26 cellular contexts compared by ENCODE assay signal in the genomic region with DNA sequence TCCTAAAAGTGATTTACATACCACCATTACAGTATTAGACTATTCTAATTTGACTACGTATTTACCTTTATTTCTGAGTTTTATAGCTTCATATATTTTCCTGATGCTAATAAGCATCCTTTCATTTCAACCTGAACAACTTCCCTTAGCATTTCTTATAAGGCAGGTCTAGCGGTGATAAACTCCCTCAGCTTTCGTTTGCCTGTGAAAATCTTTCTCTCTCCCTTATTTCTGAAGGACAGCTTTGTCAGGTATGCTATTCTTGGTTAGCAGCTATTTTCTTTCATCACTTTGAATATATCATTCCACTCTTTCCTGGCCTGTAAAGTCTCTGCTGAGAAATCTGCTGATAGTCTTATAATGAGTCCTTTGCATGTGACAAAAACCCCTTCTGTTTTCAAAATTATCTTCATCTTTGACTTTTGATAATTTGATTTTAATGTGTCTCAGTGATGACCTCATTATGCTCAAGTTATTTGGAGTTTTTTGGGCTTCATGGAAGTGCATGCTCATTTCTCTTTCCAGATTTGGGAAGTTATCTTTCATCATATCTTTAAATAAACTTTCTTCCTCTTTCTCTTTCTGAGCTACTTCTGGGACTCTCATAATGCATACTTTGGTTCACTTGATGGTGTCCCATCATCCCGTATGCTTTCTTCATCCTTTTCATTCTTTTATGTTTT.
"Had no signal": no experiment of that assay in that cellular context is flagged by ENCODE, and none has a peak within 500 bp of the region (broad histone marks: within the 10 kb centered on the region; RNA-seq: fewer than 3 reads in every experiment).

No MANE protein-coding gene starts in this region.

- H3K9me3 ChIP-seq: lower lobe of right lung, pancreas, prostate gland, suprapubic skin, uterus had no signal

- H3K4me3 ChIP-seq: left lung, lower lobe of right lung, pancreas, prostate gland, sigmoid colon, spleen, suprapubic skin, tibial nerve, uterus had no signal

- H3K4me1 ChIP-seq: left lung, lower lobe of right lung, pancreas, prostate gland, sigmoid colon, spleen, suprapubic skin, tibial nerve, uterus had no signal

- H3K4me1 Mint-ChIP-seq: immature natural killer cell; naive thymus-derived CD8-positive, alpha-beta T cell; nephron; neural crest cell; stimulated activated effector memory CD8-positive, alpha-beta T cell treated with anti-CD3 and anti-CD28 coated beads, Interleukin-12 subunit alpha, Interleukin-12 subunit beta, amount 100 ng/mL, for 72 hours had no signal

- H3K27me3 ChIP-seq: left lung, pancreas, sigmoid colon, spleen, suprapubic skin, tibial nerve, uterus had no signal

- H3K36me3 Mint-ChIP-seq: stimulated activated effector memory CD8-positive, alpha-beta T cell treated with anti-CD3 and anti-CD28 coated beads, Interleukin-12 subunit alpha, Interleukin-12 subunit beta, amount 100 ng/mL, for 72 hours had no signal

- DNase-seq: immature natural killer cell; kidney; left lung; lower lobe of right lung; mammary epithelial cell; mesenchymal stem cell; naive thymus-derived CD8-positive, alpha-beta T cell; nucleus accumbens; pancreas; posterior cingulate gyrus; retina; sigmoid colon; small intestine; spleen; stimulated activated CD4-positive, alpha-beta T cell treated with anti-CD3 and anti-CD28 coated beads, Interleukin-4, amount 100 ng/mL, for 24 hours; stimulated activated naive CD4-positive, alpha-beta T cell; uterus had no signal

- H3K27ac ChIP-seq: left lung, lower lobe of right lung, pancreas, prostate gland, sigmoid colon, spleen, suprapubic skin, tibial nerve, uterus had no signal

- H3K27ac Mint-ChIP-seq: immature natural killer cell; naive thymus-derived CD8-positive, alpha-beta T cell; nephron; stimulated activated effector memory CD8-positive, alpha-beta T cell treated with anti-CD3 and anti-CD28 coated beads, Interleukin-12 subunit alpha, Interleukin-12 subunit beta, amount 100 ng/mL, for 72 hours; stimulated activated naive CD8-positive, alpha-beta T cell treated with anti-CD3 and anti-CD28 coated beads, Interleukin-15, Interleukin-2, amounts not matched to agents 100 ng/mL and 50 ng/mL, for 24 hours; type B pancreatic cell had no signal

- H3K4me3 Mint-ChIP-seq: immature natural killer cell; naive thymus-derived CD8-positive, alpha-beta T cell; nephron; neural crest cell; stimulated activated effector memory CD8-positive, alpha-beta T cell treated with anti-CD3 and anti-CD28 coated beads, Interleukin-12 subunit alpha, Interleukin-12 subunit beta, amount 100 ng/mL, for 72 hours; stimulated activated naive CD8-positive, alpha-beta T cell treated with anti-CD3 and anti-CD28 coated beads, Interleukin-15, Interleukin-2, amounts not matched to agents 100 ng/mL and 50 ng/mL, for 24 hours; type B pancreatic cell had no signal

- ATAC-seq: left lung; lower lobe of right lung; naive thymus-derived CD8-positive, alpha-beta T cell; pancreas; right cardiac atrium; stimulated activated effector memory CD8-positive, alpha-beta T cell treated with anti-CD3 and anti-CD28 coated beads, Interleukin-12 subunit alpha, Interleukin-12 subunit beta, amount 100 ng/mL, for 72 hours had no signal

- H3K36me3 ChIP-seq: left lung, lower lobe of right lung, pancreas, prostate gland, sigmoid colon, spleen, suprapubic skin, tibial nerve, uterus had no signal

- H3K27me3 Mint-ChIP-seq: type B pancreatic cell had no signal
